ENCODE assay signal across 1 cellular context in genomic region chr10:97463363-97464132, GRCh38.
TF ChIP-seq lines count a peak whose summit lies in the region.

No MANE protein-coding gene starts in this region.

TF ChIP-seq in HepG2, 621 proteins besides CTCF, POLR2A, EP300 and RAD21 (continued from another document and continues in another):
- TF ChIP-seq ZBTB33 (CRISPR knock-in tag; IDR thresholded peaks at IDR 0.05) (0 out of 2 replicates have a peak, but pooled peaks have one; percentile 11), ZFP36L1 (CRISPR knock-in tag; IDR thresholded peaks at IDR 0.05) (peak; percentile 81; the same call in 1 of the 2 replicates), EED (CRISPR knock-in tag; IDR thresholded peaks at IDR 0.05) (no peak), ZNF574 (CRISPR knock-in tag; IDR thresholded peaks at IDR 0.05) (peak; percentile 53; the same call in 1 of the 2 replicates), MLLT10 (CRISPR knock-in tag; IDR thresholded peaks at IDR 0.05) (no peak), PBX2 (CRISPR knock-in tag; IDR thresholded peaks at IDR 0.05) (peak; percentile 57; the same call in 1 of the 2 replicates), ELF3 (CRISPR knock-in tag; IDR thresholded peaks at IDR 0.05) (peak; percentile 53; the same call in 1 of the 2 replicates), ZNF709 (CRISPR knock-in tag; IDR thresholded peaks at IDR 0.05) (no peak), HMGXB4 (CRISPR knock-in tag; IDR thresholded peaks at IDR 0.05; ENCODE audit: borderline replicate concordance in 1 of 2, low read depth in 1 of 2) (peak; percentile 24 to 53; a peak in 1 of 4 replicates), BRCA1 (CRISPR knock-in tag; IDR thresholded peaks at IDR 0.05) (no peak), HES4 (CRISPR knock-in tag; IDR thresholded peaks at IDR 0.05; ENCODE audit: borderline replicate concordance) (no peak), ZNF564 (CRISPR knock-in tag; IDR thresholded peaks at IDR 0.05) (no peak), ZNF703 (CRISPR knock-in tag; IDR thresholded peaks at IDR 0.05; ENCODE audit: borderline replicate concordance) (no peak), RFXANK (CRISPR knock-in tag; IDR thresholded peaks at IDR 0.05) (no peak), KLF9 (CRISPR knock-in tag; IDR thresholded peaks at IDR 0.05; ENCODE audit: low read depth) (no peak), TBX3 (IDR thresholded peaks at IDR 0.05; ENCODE audit: borderline replicate concordance) (0 out of 2 replicates have a peak, but pooled peaks have one; percentile 11), MEIS2 (CRISPR knock-in tag; IDR thresholded peaks at IDR 0.05) (no peak), ZNF619 (CRISPR knock-in tag; IDR thresholded peaks at IDR 0.05) (0 out of 2 replicates have a peak, but pooled peaks have one; percentile 45), STAT5B (CRISPR knock-in tag; IDR thresholded peaks at IDR 0.05) (no peak), TCF7L2 (IDR thresholded peaks at IDR 0.05; ENCODE audit: low read depth, low read length) (no peak), MXI1 (IDR thresholded peaks at IDR 0.05; ENCODE audit: borderline replicate concordance, low read depth, low read length) (peak; percentile 45; the same call in 1 of the 3 replicates), ATAD3A (CRISPR knock-in tag; IDR thresholded peaks at IDR 0.05) (no peak), MIER2 (CRISPR knock-in tag; IDR thresholded peaks at IDR 0.05) (no peak; the same call in 1 of the 2 replicates), KDM4B (CRISPR knock-in tag; IDR thresholded peaks at IDR 0.05) (no peak), ZNF335 (CRISPR knock-in tag; IDR thresholded peaks at IDR 0.05) (0 out of 2 replicates have a peak, but pooled peaks have one; percentile 22), HDAC1 (CRISPR knock-in tag; IDR thresholded peaks at IDR 0.05) (0 out of 2 replicates have a peak, but pooled peaks have one; percentile 22), RXRB (CRISPR knock-in tag; IDR thresholded peaks at IDR 0.05; ENCODE audit: borderline replicate concordance) (peak; percentile 55; the same call in 1 of the 2 replicates), IKZF4 (CRISPR knock-in tag; IDR thresholded peaks at IDR 0.05; ENCODE audit: borderline replicate concordance, low read depth, not compliant biosample characterization) (no peak), ZNF264 (CRISPR knock-in tag; IDR thresholded peaks at IDR 0.05) (0 out of 2 replicates have a peak, but pooled peaks have one; percentile 28), ZNF382 (CRISPR knock-in tag; IDR thresholded peaks at IDR 0.05; ENCODE audit: borderline replicate concordance) (no peak), GPN1 (CRISPR knock-in tag; IDR thresholded peaks at IDR 0.05; ENCODE audit: borderline replicate concordance) (no peak), ZNF839 (CRISPR knock-in tag; IDR thresholded peaks at IDR 0.05; ENCODE audit: borderline replicate concordance) (no peak), KLF16 (CRISPR knock-in tag; IDR thresholded peaks at IDR 0.05) (0 out of 4 replicates have a peak, but pooled peaks of 1 of the 2 experiments have one; percentile 48), ZNF30 (CRISPR knock-in tag; IDR thresholded peaks at IDR 0.05) (no peak), SOX5 (CRISPR knock-in tag; IDR thresholded peaks at IDR 0.05; ENCODE audit: borderline replicate concordance) (no peak), ZNF766 (CRISPR knock-in tag; IDR thresholded peaks at IDR 0.05; ENCODE audit: borderline replicate concordance) (peak; percentile 100), ZMAT3 (CRISPR knock-in tag; conservative IDR thresholded peaks at IDR 0.05) (no peak), ISL2 (CRISPR knock-in tag; IDR thresholded peaks at IDR 0.05) (no peak), SOX6 (IDR thresholded peaks at IDR 0.05) (no peak), SOX6 (CRISPR knock-in tag; IDR thresholded peaks at IDR 0.05) (0 out of 2 replicates have a peak, but pooled peaks have one; percentile 15), ZNF772 (CRISPR knock-in tag; IDR thresholded peaks at IDR 0.05) (no peak), SALL1 (CRISPR knock-in tag; IDR thresholded peaks at IDR 0.05) (peak; percentile 60), ATF1 (CRISPR knock-in tag; IDR thresholded peaks at IDR 0.05) (no peak), ZFY (CRISPR knock-in tag; IDR thresholded peaks at IDR 0.05) (peak; percentile 63), GABPB1 (CRISPR knock-in tag; IDR thresholded peaks at IDR 0.05) (no peak), CERS6 (CRISPR knock-in tag; IDR thresholded peaks at IDR 0.05) (no peak), ZNF567 (CRISPR knock-in tag; IDR thresholded peaks at IDR 0.05; ENCODE audit: borderline replicate concordance) (no peak), CCDC6 (CRISPR knock-in tag; IDR thresholded peaks at IDR 0.05) (no peak), ZFP41 (CRISPR knock-in tag; IDR thresholded peaks at IDR 0.05; ENCODE audit: borderline replicate concordance) (no peak), ZNF362 (CRISPR knock-in tag; IDR thresholded peaks at IDR 0.05; ENCODE audit: borderline replicate concordance) (no peak)
- TF ChIP-seq, protein P1, sequence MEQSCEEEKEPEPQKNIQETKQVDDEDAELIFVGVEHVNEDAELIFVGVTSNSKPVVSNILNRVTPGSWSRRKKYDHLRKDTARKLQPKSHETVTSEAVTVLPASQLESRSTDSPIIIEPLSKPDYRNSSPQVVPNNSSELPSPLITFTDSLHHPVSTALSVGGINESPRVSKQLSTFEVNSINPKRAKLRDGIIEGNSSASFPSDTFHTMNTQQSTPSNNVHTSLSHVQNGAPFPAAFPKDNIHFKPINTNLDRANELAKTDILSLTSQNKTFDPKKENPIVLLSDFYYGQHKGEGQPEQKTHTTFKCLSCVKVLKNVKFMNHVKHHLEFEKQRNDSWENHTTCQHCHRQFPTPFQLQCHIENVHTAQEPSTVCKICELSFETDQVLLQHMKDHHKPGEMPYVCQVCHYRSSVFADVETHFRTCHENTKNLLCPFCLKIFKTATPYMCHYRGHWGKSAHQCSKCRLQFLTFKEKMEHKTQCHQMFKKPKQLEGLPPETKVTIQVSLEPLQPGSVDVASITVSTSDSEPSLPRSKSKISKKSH (CRISPR knock-in tag; IDR thresholded peaks at IDR 0.05; ENCODE audit: borderline replicate concordance) = no peak
- TF ChIP-seq, protein P2, sequence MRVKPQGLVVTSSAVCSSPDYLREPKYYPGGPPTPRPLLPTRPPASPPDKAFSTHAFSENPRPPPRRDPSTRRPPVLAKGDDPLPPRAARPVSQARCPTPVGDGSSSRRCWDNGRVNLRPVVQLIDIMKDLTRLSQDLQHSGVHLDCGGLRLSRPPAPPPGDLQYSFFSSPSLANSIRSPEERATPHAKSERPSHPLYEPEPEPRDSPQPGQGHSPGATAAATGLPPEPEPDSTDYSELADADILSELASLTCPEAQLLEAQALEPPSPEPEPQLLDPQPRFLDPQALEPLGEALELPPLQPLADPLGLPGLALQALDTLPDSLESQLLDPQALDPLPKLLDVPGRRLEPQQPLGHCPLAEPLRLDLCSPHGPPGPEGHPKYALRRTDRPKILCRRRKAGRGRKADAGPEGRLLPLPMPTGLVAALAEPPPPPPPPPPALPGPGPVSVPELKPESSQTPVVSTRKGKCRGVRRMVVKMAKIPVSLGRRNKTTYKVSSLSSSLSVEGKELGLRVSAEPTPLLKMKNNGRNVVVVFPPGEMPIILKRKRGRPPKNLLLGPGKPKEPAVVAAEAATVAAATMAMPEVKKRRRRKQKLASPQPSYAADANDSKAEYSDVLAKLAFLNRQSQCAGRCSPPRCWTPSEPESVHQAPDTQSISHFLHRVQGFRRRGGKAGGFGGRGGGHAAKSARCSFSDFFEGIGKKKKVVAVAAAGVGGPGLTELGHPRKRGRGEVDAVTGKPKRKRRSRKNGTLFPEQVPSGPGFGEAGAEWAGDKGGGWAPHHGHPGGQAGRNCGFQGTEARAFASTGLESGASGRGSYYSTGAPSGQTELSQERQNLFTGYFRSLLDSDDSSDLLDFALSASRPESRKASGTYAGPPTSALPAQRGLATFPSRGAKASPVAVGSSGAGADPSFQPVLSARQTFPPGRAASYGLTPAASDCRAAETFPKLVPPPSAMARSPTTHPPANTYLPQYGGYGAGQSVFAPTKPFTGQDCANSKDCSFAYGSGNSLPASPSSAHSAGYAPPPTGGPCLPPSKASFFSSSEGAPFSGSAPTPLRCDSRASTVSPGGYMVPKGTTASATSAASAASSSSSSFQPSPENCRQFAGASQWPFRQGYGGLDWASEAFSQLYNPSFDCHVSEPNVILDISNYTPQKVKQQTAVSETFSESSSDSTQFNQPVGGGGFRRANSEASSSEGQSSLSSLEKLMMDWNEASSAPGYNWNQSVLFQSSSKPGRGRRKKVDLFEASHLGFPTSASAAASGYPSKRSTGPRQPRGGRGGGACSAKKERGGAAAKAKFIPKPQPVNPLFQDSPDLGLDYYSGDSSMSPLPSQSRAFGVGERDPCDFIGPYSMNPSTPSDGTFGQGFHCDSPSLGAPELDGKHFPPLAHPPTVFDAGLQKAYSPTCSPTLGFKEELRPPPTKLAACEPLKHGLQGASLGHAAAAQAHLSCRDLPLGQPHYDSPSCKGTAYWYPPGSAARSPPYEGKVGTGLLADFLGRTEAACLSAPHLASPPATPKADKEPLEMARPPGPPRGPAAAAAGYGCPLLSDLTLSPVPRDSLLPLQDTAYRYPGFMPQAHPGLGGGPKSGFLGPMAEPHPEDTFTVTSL (CRISPR knock-in tag; IDR thresholded peaks at IDR 0.05; ENCODE audit: borderline replicate concordance) = no peak
